ENCODE assay signal across 10 cellular contexts in genomic region chr9:127896395-127897193, GRCh38. TPM values are rescaled to one million over a fixed set of nuclear protein-coding genes. Genes with fewer than 3 reads are reported as not detected.
DNase-seq lines count a peak whose midpoint lies in the region; ATAC-seq and TF ChIP-seq lines count a peak whose summit lies in the region.
"Had no signal": no experiment of that assay in that cellular context is flagged by ENCODE, and none has a peak within 500 bp of the region (broad histone marks: within the 10 kb centered on the region; RNA-seq: fewer than 3 reads in every experiment).

No MANE protein-coding gene starts in this region.

- no peaks in the 10 kb centered on the region for H3K27me3 ChIP-seq in breast epithelium
- H3K27me3 ChIP-seq in esophagus (ENCODE audit: control insufficient read depth in 1 of 2, insufficient read depth in 2 of 2, low read length in 2 of 2), result no peaks in the 10 kb centered on the region
- no peaks in the 10 kb centered on the region for H3K27me3 ChIP-seq in upper lobe of right lung

- CTCF ChIA-PET in MCF 10A (lab: Yijun Ruan, JAX), result interaction anchor here (0.5 to 1.1 kb wide), 2 partner anchors 63 to 392 kb away, joined by 3 read pairs; no protein-coding TSS in a partner anchor

- H3K27ac Mint-ChIP-seq in MCF 10A (ENCODE audit: low read depth, unreplicated experiment), result no peak overlapping the region
- H3K27ac Mint-ChIP-seq in nephron, result peak overlapping the region; percentile 92 to 100 (median 92)

- DNase-seq in breast epithelium (ENCODE audit: low spot score in 2 of 2) (no peak), MCF 10A (ENCODE audit: unreplicated experiment) (no peak), upper lobe of right lung (no peak), C1 segment of cervical spinal cord (lab: John Stamatoyannopoulos, UW) (no peak), NCI-H2171 treated with DMSO at 0.1 percent for 48 hours (lab: John Stamatoyannopoulos, UW) (no peak)
- DNase-seq: effector CD4-positive, alpha-beta T cell; stimulated activated naive CD8-positive, alpha-beta T cell treated with anti-CD3 and anti-CD28 coated beads, Interleukin-15, amount 100 ng/mL, for 72 hours had no signal

- WGBS in esophagus, 2 donors, result 70 to 71% methylated on average over 16 of the region's 16 CpGs

- H3K4me1 ChIP-seq in breast epithelium (peaks cover 0 to 6% of the 10 kb centered on the region in 2 donors), esophagus (ENCODE audit: control insufficient read depth in 2 of 2, insufficient read depth in 2 of 2, low read length in 1 of 2) (peaks cover 3 to 13% of the 10 kb centered on the region in 2 donors), upper lobe of right lung (peaks cover 36% of the 10 kb centered on the region)

- no peaks in the 10 kb centered on the region for H3K27me3 Mint-ChIP-seq in MCF 10A (ENCODE audit: insufficient read depth, unreplicated experiment)
- no peaks in the 10 kb centered on the region for H3K27me3 Mint-ChIP-seq in nephron (ENCODE audit: low read depth)
- H3K27me3 Mint-ChIP-seq: stimulated activated naive CD8-positive, alpha-beta T cell treated with anti-CD3 and anti-CD28 coated beads, Interleukin-15, amount 100 ng/mL, for 72 hours had no signal

- BruUV-seq in MCF 10A (replicated peaks; lab: Mats Ljungman, UMichigan), result no TSS peak

- POLR2A ChIA-PET in MCF 10A (lab: Yijun Ruan, JAX), result interaction anchor here (0.6 kb wide), 1 partner anchor 445 kb away, joined by 3 read pairs; the partner anchor contains the start of genes LRSAM1 and RPL12

- peaks cover 33% of the 10 kb centered on the region for H3K36me3 Mint-ChIP-seq in MCF 10A (ENCODE audit: insufficient read depth, unreplicated experiment)
- H3K36me3 Mint-ChIP-seq in nephron (ENCODE audit: low read depth), result peaks cover 53% of the 10 kb centered on the region

- H3K4me1 Mint-ChIP-seq in MCF 10A (ENCODE audit: insufficient read depth, unreplicated experiment) (peaks cover 10% of the 10 kb centered on the region), nephron (peaks cover 21% of the 10 kb centered on the region)

- no peaks in the 10 kb centered on the region for H3K9me3 Mint-ChIP-seq in MCF 10A (ENCODE audit: unreplicated experiment)
- H3K9me3 Mint-ChIP-seq in nephron, result no peaks in the 10 kb centered on the region

- H3K4me3 Mint-ChIP-seq in MCF 10A (ENCODE audit: unreplicated experiment) (no peak overlapping the region), nephron (peak overlapping the region; percentile 77 to 95 (median 80))

- peaks cover 4 to 12% of the 10 kb centered on the region in 2 donors for H3K9me3 ChIP-seq in breast epithelium
- H3K9me3 ChIP-seq in esophagus (ENCODE audit: control insufficient read depth in 2 of 2, insufficient read depth in 1 of 2, low read depth in 1 of 2, low read length in 1 of 2), result peaks cover 0 to 26% of the 10 kb centered on the region in 2 donors
- H3K9me3 ChIP-seq in upper lobe of right lung, result no peaks in the 10 kb centered on the region

- no peak for TF ChIP-seq POLR2A in breast epithelium (IDR thresholded peaks at IDR 0.05)

- TF ChIP-seq CTCF in breast epithelium (IDR thresholded peaks at IDR 0.05) (no peak), MCF 10A (IDR thresholded peaks at IDR 0.05; ENCODE audit: unreplicated experiment) (no peak), nephron (IDR thresholded peaks at IDR 0.05; ENCODE audit: unreplicated experiment in 3 of 3) (no peak), upper lobe of right lung (IDR thresholded peaks at IDR 0.05) (no peak)

- peak overlapping the region; percentile 87 to 96 for H3K27ac ChIP-seq in breast epithelium
- peak overlapping the region; percentile 12 to 67 for H3K27ac ChIP-seq in esophagus (ENCODE audit: low read depth in 2 of 2, low read length in 1 of 2)
- H3K27ac ChIP-seq in upper lobe of right lung, result peak overlapping the region; percentile 94

- intact Hi-C loops in breast epithelium (cut with DNase I; ENCODE audit: low total_unique reads) (no loop called here), MCF 10A (cut with micrococcal nuclease) (no loop called here), upper lobe of right lung (cut with DNase I) (no loop called here)

- H3K4me3 ChIP-seq in breast epithelium (peak overlapping the region; percentile 91 to 98 (median 93)), esophagus (ENCODE audit: low read depth in 1 of 2, low read length in 2 of 2) (peak overlapping the region in 1 of 2 donors; percentile 2), upper lobe of right lung (peak overlapping the region; percentile 96)

- ATAC-seq in upper lobe of right lung (no peak), GM21528 (IDR thresholded peaks at IDR 0.05; ENCODE audit: low FRiP score, unreplicated experiment) (no peak)

- peaks cover 18% of the 10 kb centered on the region for H3K36me3 ChIP-seq in breast epithelium
- peaks cover 23 to 29% of the 10 kb centered on the region in 2 donors for H3K36me3 ChIP-seq in esophagus (ENCODE audit: control insufficient read depth in 2 of 2, insufficient read depth in 2 of 2, low read length in 1 of 2)
- peaks cover 44% of the 10 kb centered on the region for H3K36me3 ChIP-seq in upper lobe of right lung

RNA-seq across cellular contexts. Expression of gene ST6GALNAC6, which starts 2.8 kb away (rescaled TPM):
- total RNA-seq in breast epithelium, result 100 to 1,000 TPM in 2 of 3 donors, 10 to 100 TPM in 1; 61.5 to 175 (median 103) TPM
- 16.5 and 17.6 TPM in 2 replicates for total RNA-seq in MCF 10A (2022)
- polyA plus RNA-seq in esophagus, result 10 to 100 TPM; 21.8 to 23.6 TPM
- 94.7 TPM for total RNA-seq in upper lobe of right lung

RNA-seq across cellular contexts. Expression of gene AK1, which starts 19.1 kb away (rescaled TPM):
- 10 to 100 TPM; 23.5 to 30.2 (median 23.6) TPM for total RNA-seq in breast epithelium
- 75.9 and 94.3 TPM in 2 replicates for total RNA-seq in MCF 10A (2022)
- 10 to 100 TPM; 51.7 to 68.4 TPM for polyA plus RNA-seq in esophagus
- 158 TPM for total RNA-seq in upper lobe of right lung

RNA-seq across cellular contexts. Expression of gene ST6GALNAC4, which starts 20.2 kb away (rescaled TPM):
- total RNA-seq in breast epithelium (10 to 100 TPM; 17.6 to 44.6 (median 24.0) TPM), MCF 10A (2022) (36.3 and 39.5 TPM in 2 replicates), upper lobe of right lung (58.8 TPM)
- polyA plus RNA-seq in esophagus, result 10 to 100 TPM in 1 of 2 donors, 1 to 10 TPM in 1; 4.6 to 15.3 TPM

RNA-seq across cellular contexts. Expression of gene PIP5KL1, which starts 34.0 kb away (rescaled TPM):
- 10 to 100 TPM in 1 of 3 donors, 1 to 10 TPM in 2; 2.2 to 10.1 (median 5.2) TPM for total RNA-seq in breast epithelium
- 4.0 and 5.7 TPM in 2 replicates for total RNA-seq in MCF 10A (2022)
- 1 to 10 TPM; 2.7 to 4.8 TPM for polyA plus RNA-seq in esophagus
- total RNA-seq in upper lobe of right lung, result 3.5 TPM

RNA-seq across cellular contexts. Expression of gene DPM2, which starts 41.1 kb away (rescaled TPM):
- total RNA-seq in breast epithelium (10 to 100 TPM; 10.6 to 17.4 (median 17.1) TPM), MCF 10A (2022) (41.5 and 41.8 TPM in 2 replicates), upper lobe of right lung (37.1 TPM)
- 10 to 100 TPM; 25.2 to 28.2 TPM for polyA plus RNA-seq in esophagus

Comparison
In these comparisons a context has a peak if more than half of its experiments do, and no peak if none do; other contexts are left out.
1. H3K27ac ChIP-seq: peak in every context shown above with its lines; median percentile 94 in upper lobe of right lung; 92 in breast epithelium; 40 in esophagus.